Comparison of ENCODE assay signal across 19 cellular contexts in the genomic region with DNA sequence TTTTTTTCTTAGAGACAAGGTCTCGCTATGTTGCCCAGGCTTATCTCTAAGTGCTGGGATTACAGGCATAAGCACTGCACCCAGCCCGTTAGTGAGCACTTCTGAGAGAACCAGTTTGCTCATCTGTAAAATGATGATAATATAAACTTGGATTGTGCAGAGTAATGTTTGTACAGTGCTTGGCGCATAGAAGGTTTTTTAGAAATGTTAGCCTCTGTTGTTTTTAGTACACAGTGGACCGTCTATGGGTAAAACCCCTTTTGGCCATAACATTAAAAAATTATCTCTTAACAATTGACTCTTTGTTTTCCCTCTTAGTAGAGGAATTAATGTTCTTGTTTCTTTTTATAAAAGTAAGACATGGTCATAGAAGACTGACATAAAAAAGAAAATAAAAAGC.
DNase-seq lines count a peak whose midpoint lies in the region; ATAC-seq and TF ChIP-seq lines count a peak whose summit lies in the region.
"Had no signal": no experiment of that assay in that cellular context is flagged by ENCODE, and none has a peak within 500 bp of the region (broad histone marks: within the 10 kb centered on the region; RNA-seq: fewer than 3 reads in every experiment).

No MANE protein-coding gene starts in this region.

- H3K36me3 ChIP-seq in right atrium auricular region: no peaks in the 10 kb centered on the region
- H3K36me3 ChIP-seq: BLaER1 had no signal

- H3K9me3 Mint-ChIP-seq in activated CD8-positive, alpha-beta T cell treated with anti-CD3 and anti-CD28 coated beads, Interleukin-2, amount 10 ng/mL, durations not matched to agents 7 days and 5 days (ENCODE audit: insufficient read depth): no peaks in the 10 kb centered on the region
- no peaks in the 10 kb centered on the region for H3K9me3 Mint-ChIP-seq in activated CD8-positive, alpha-beta memory T cell treated with anti-CD3 and anti-CD28 coated beads, Interleukin-2, amount 10 ng/mL, durations not matched to agents 7 days and 5 days (ENCODE audit: low read depth)
- H3K9me3 Mint-ChIP-seq: CD14-positive monocyte; CD8-positive, alpha-beta T cell had no signal

- H3K27ac ChIP-seq in right atrium auricular region: no peak overlapping the region
- H3K27ac ChIP-seq: BLaER1 had no signal

- no peak overlapping the region for H3K4me3 Mint-ChIP-seq in activated CD8-positive, alpha-beta T cell treated with anti-CD3 and anti-CD28 coated beads, Interleukin-2, amount 10 ng/mL, durations not matched to agents 7 days and 5 days
- no peak overlapping the region for H3K4me3 Mint-ChIP-seq in activated CD8-positive, alpha-beta memory T cell treated with anti-CD3 and anti-CD28 coated beads, Interleukin-2, amount 10 ng/mL, durations not matched to agents 7 days and 5 days
- H3K4me3 Mint-ChIP-seq: CD14-positive monocyte; CD8-positive, alpha-beta T cell; GM23338; HFFc6; IgD-negative memory B cell had no signal

- no peaks in the 10 kb centered on the region for H3K36me3 Mint-ChIP-seq in activated CD8-positive, alpha-beta T cell treated with anti-CD3 and anti-CD28 coated beads, Interleukin-2, amount 10 ng/mL, durations not matched to agents 7 days and 5 days (ENCODE audit: low read depth)
- H3K36me3 Mint-ChIP-seq in activated CD8-positive, alpha-beta memory T cell treated with anti-CD3 and anti-CD28 coated beads, Interleukin-2, amount 10 ng/mL, durations not matched to agents 7 days and 5 days: no peaks in the 10 kb centered on the region
- H3K36me3 Mint-ChIP-seq: IgD-negative memory B cell had no signal

- no peaks in the 10 kb centered on the region for H3K27me3 ChIP-seq in right atrium auricular region
- H3K27me3 ChIP-seq: BLaER1 had no signal

- in situ Hi-C loops in SK-MEL-5 (cut with HindIII; ENCODE audit: low pct_unique_long_range_greater_than_20kb, low sequenced_read_pairs): no loop called here

- CTCF ChIA-PET in activated CD8-positive, alpha-beta T cell treated with anti-CD3 and anti-CD28 coated beads, Interleukin-2, amount 10 ng/mL, durations not matched to agents 7 days and 5 days (lab: Charles Lee): no interaction called here
- CTCF ChIA-PET in activated CD8-positive, alpha-beta memory T cell treated with anti-CD3 and anti-CD28 coated beads, Interleukin-2, amount 10 ng/mL, durations not matched to agents 7 days and 5 days (lab: Charles Lee): interaction anchor here (0.7 kb wide), 1 partner anchor 908 kb away, joined by 7 read pairs; no protein-coding TSS in a partner anchor

- no peaks in the 10 kb centered on the region for H3K4me1 ChIP-seq in right atrium auricular region
- H3K4me1 ChIP-seq: BLaER1 had no signal

- no peaks in the 10 kb centered on the region for H3K4me1 Mint-ChIP-seq in activated CD8-positive, alpha-beta T cell treated with anti-CD3 and anti-CD28 coated beads, Interleukin-2, amount 10 ng/mL, durations not matched to agents 7 days and 5 days (ENCODE audit: low read depth)
- H3K4me1 Mint-ChIP-seq in activated CD8-positive, alpha-beta memory T cell treated with anti-CD3 and anti-CD28 coated beads, Interleukin-2, amount 10 ng/mL, durations not matched to agents 7 days and 5 days: no peaks in the 10 kb centered on the region
- H3K4me1 Mint-ChIP-seq: IgD-negative memory B cell had no signal

- no peaks in the 10 kb centered on the region for H3K27me3 Mint-ChIP-seq in activated CD8-positive, alpha-beta T cell treated with anti-CD3 and anti-CD28 coated beads, Interleukin-2, amount 10 ng/mL, durations not matched to agents 7 days and 5 days (ENCODE audit: low read depth)
- H3K27me3 Mint-ChIP-seq in activated CD8-positive, alpha-beta memory T cell treated with anti-CD3 and anti-CD28 coated beads, Interleukin-2, amount 10 ng/mL, durations not matched to agents 7 days and 5 days: no peaks in the 10 kb centered on the region
- H3K27me3 Mint-ChIP-seq: IgD-negative memory B cell had no signal

- DNase-seq in Right ventricle myocardium inferior (ENCODE audit: missing footprints) (no peak), right atrium auricular region (ENCODE audit: low spot score) (no peak), SK-MEL-5 (ENCODE audit: low read depth, low spot score) (peak; percentile 16), left colon (no peak), posterior cingulate gyrus (no peak), globus pallidus (ENCODE audit: low spot score) (no peak)
- DNase-seq in activated CD8-positive, alpha-beta T cell treated with anti-CD3 and anti-CD28 coated beads, Interleukin-2, amount 10 ng/mL, durations not matched to agents 7 days and 5 days: no peak
- no peak for DNase-seq in activated CD8-positive, alpha-beta memory T cell treated with anti-CD3 and anti-CD28 coated beads, Interleukin-2, amount 10 ng/mL, durations not matched to agents 7 days and 5 days
- DNase-seq: 8988T; CD8-positive, alpha-beta T cell; COR-L47; DMS 273 treated with DMSO at 0.1 percent for 48 hours; HFFc6 had no signal

- no peak for TF ChIP-seq CTCF in right atrium auricular region (IDR thresholded peaks at IDR 0.05)

- POLR2A ChIA-PET in activated CD8-positive, alpha-beta T cell treated with anti-CD3 and anti-CD28 coated beads, Interleukin-2, amount 10 ng/mL, durations not matched to agents 7 days and 5 days (lab: Charles Lee): no interaction called here

- H3K9me3 ChIP-seq in right atrium auricular region: no peaks in the 10 kb centered on the region
- H3K9me3 ChIP-seq: BLaER1 had no signal

- intact Hi-C loops in Right ventricle myocardium inferior (cut with DNase I) (no loop called here), left colon (cut with DNase I, micrococcal nuclease) (no loop called here), posterior cingulate gyrus (cut with DNase I) (no loop called here)

- H3K27ac Mint-ChIP-seq in activated CD8-positive, alpha-beta T cell treated with anti-CD3 and anti-CD28 coated beads, Interleukin-2, amount 10 ng/mL, durations not matched to agents 7 days and 5 days: no peak overlapping the region
- no peak overlapping the region for H3K27ac Mint-ChIP-seq in activated CD8-positive, alpha-beta memory T cell treated with anti-CD3 and anti-CD28 coated beads, Interleukin-2, amount 10 ng/mL, durations not matched to agents 7 days and 5 days
- H3K27ac Mint-ChIP-seq: CD14-positive monocyte; CD8-positive, alpha-beta T cell; GM23338; HFFc6 had no signal

- ATAC-seq in Right ventricle myocardium inferior (peak; percentile 5), left colon (peak; percentile 48)
- ATAC-seq in activated CD8-positive, alpha-beta T cell treated with anti-CD3 and anti-CD28 coated beads, Interleukin-2, amount 10 ng/mL, durations not matched to agents 7 days and 5 days: no peak
- ATAC-seq in activated CD8-positive, alpha-beta memory T cell treated with anti-CD3 and anti-CD28 coated beads, Interleukin-2, amount 10 ng/mL, durations not matched to agents 7 days and 5 days: no peak
- ATAC-seq: CD8-positive, alpha-beta T cell; GM23338; HCT116; HepG2 had no signal

- no peak overlapping the region for H3K4me3 ChIP-seq in right atrium auricular region
- H3K4me3 ChIP-seq: BLaER1, GM23338 had no signal

Comparison
In these comparisons a context has a peak if more than half of its experiments do, and no peak if none do; other contexts are left out.
1. ATAC-seq: peak in Right ventricle myocardium inferior (single experiment) and left colon (single experiment); none in activated CD8-positive, alpha-beta T cell treated with anti-CD3 and anti-CD28 coated beads, Interleukin-2, amount 10 ng/mL, durations not matched to agents 7 days and 5 days (single experiment) and activated CD8-positive, alpha-beta memory T cell treated with anti-CD3 and anti-CD28 coated beads, Interleukin-2, amount 10 ng/mL, durations not matched to agents 7 days and 5 days (single experiment).